In genomic region chr6:113920663-113921267, GRCh38 we compare ENCODE assay signal across 8 cellular contexts. TPM values are rescaled to one million over a fixed set of nuclear protein-coding genes. Genes with fewer than 3 reads are reported as not detected.
DNase-seq lines count a peak whose midpoint lies in the region; ATAC-seq and TF ChIP-seq lines count a peak whose summit lies in the region.

No MANE protein-coding gene starts in this region.

- no peaks in the 10 kb centered on the region for H3K9me3 Mint-ChIP-seq in Calu3 (ENCODE audit: low read depth, unreplicated experiment)

- H3K27ac ChIP-seq in heart left ventricle: peak overlapping the region in 11 of 12 donors; percentile 1 to 75 (median 31)
- H3K27ac ChIP-seq in prostate gland: no peak overlapping the region

- DNase-seq in heart left ventricle: peak in 1 of 5 donors; percentile 31
- DNase-seq in prostate gland (ENCODE audit: low spot score): no peak
- no peak for DNase-seq in NCI-H2171 (lab: John Stamatoyannopoulos, UW)
- no peak for DNase-seq in Calu3
- DNase-seq in stimulated activated CD4-positive, alpha-beta T cell treated with anti-CD3 and anti-CD28 coated beads, Interleukin-1b, Interleukin-23, amount 100 ng/mL, for 48 hours: no peak

- H3K27me3 Mint-ChIP-seq in Calu3 (ENCODE audit: unreplicated experiment): no peaks in the 10 kb centered on the region

- no peak overlapping the region for H3K4me3 Mint-ChIP-seq in Calu3 (ENCODE audit: low read depth, unreplicated experiment)

- H3K4me1 Mint-ChIP-seq in Calu3 (ENCODE audit: low read depth, unreplicated experiment): no peaks in the 10 kb centered on the region

- H3K36me3 Mint-ChIP-seq in Calu3 (ENCODE audit: insufficient read depth, unreplicated experiment): no peaks in the 10 kb centered on the region

- no peak overlapping the region for H3K4me3 ChIP-seq in heart left ventricle
- no peak overlapping the region for H3K4me3 ChIP-seq in prostate gland

- no peaks in the 10 kb centered on the region for H3K9me3 ChIP-seq in heart left ventricle
- no peaks in the 10 kb centered on the region for H3K9me3 ChIP-seq in prostate gland

- intact Hi-C loops in heart left ventricle (cut with DNase I): loop anchor here in 1 of 10 donors (5.0 kb wide), 1 partner anchor 63 kb away; the partner anchor contains the start of gene MARCKS
- intact Hi-C loops in prostate gland (cut with DNase I): no loop called here
- intact Hi-C loops in Calu3 (cut with micrococcal nuclease; ENCODE audit: unreplicated experiment): no loop called here

- CTCF ChIA-PET in Calu3 (lab: Charles Lee): interaction anchor here (0.8 kb wide), 1 partner anchor 15 kb away, joined by 3 read pairs; no protein-coding TSS in a partner anchor

- 25 to 35% (median 27%) methylated on average over 3 of the region's 3 CpGs for WGBS in heart left ventricle, 4 donors
- 68% methylated on average over 3 of the region's 3 CpGs for WGBS in prostate gland

- H3K36me3 ChIP-seq in heart left ventricle: no peaks in the 10 kb centered on the region
- no peaks in the 10 kb centered on the region for H3K36me3 ChIP-seq in prostate gland

- no peak overlapping the region for H3K27ac Mint-ChIP-seq in Calu3 (ENCODE audit: unreplicated experiment)

- H3K4me1 ChIP-seq in heart left ventricle (peaks cover 0 to 42% (median 21%) of the 10 kb centered on the region in 12 donors), prostate gland (replicated peaks) (no peaks in the 10 kb centered on the region)

- TF ChIP-seq CTCF in heart left ventricle (IDR thresholded peaks at IDR 0.05) (no peak), prostate gland (IDR thresholded peaks at IDR 0.05) (no peak), Calu3 (IDR thresholded peaks at IDR 0.05; ENCODE audit: unreplicated experiment) (no peak)

- BruUV-seq in Calu3 (replicated peaks; lab: Mats Ljungman, UMichigan): no TSS peak

- no peak for TF ChIP-seq POLR2A in heart left ventricle (IDR thresholded peaks at IDR 0.05)
- no peak for TF ChIP-seq POLR2A in prostate gland (IDR thresholded peaks at IDR 0.05)

- H3K27me3 ChIP-seq in heart left ventricle: no peaks in the 10 kb centered on the region
- H3K27me3 ChIP-seq in prostate gland (replicated peaks; ENCODE audit: insufficient read depth): no peaks in the 10 kb centered on the region

- ATAC-seq in GM18499 (IDR thresholded peaks at IDR 0.05; ENCODE audit: insufficient read depth, unreplicated experiment) (peak; percentile 71), GM21526 (IDR thresholded peaks at IDR 0.05; ENCODE audit: low FRiP score, unreplicated experiment) (peak; percentile 77), HG03460 (IDR thresholded peaks at IDR 0.05; ENCODE audit: unreplicated experiment) (peak; percentile 96), heart left ventricle (peak in 2 of 4 donors; percentile 39 to 59)

RNA-seq across cellular contexts. Expression of gene HDAC2, which starts 50.2 kb away (rescaled TPM):
- 10 to 100 TPM; 18.3 to 59.6 (median 48.0) TPM for total RNA-seq in heart left ventricle
- 10 to 100 TPM; 26.9 to 64.7 TPM for polyA plus RNA-seq in heart left ventricle
- 10 to 100 TPM; 39.6 to 86.0 TPM for total RNA-seq in prostate gland
- 170 and 176 TPM in 2 replicates for total RNA-seq in Calu3 (2022)

Comparison
In these comparisons a context has a peak if more than half of its experiments do, and no peak if none do; other contexts are left out.
1. H3K27ac ChIP-seq: peak in heart left ventricle (11 of 12); none in prostate gland (0 of 2).